ENCODE assay signal across 8 cellular contexts in genomic region chr6:25014806-25015560, GRCh38.
A peak's percentile ranks its signal among the peaks of the same experiment; 100 is the strongest.
DNase-seq lines count a peak whose midpoint lies in the region; ATAC-seq and TF ChIP-seq lines count a peak whose summit lies in the region.

No MANE protein-coding gene starts in this region.

- peak; percentile 89 for ATAC-seq in activated CD4-positive, alpha-beta T cell treated with anti-CD3 and anti-CD28 coated beads for 36 hours
- ATAC-seq in T-helper 17 cell (peak; percentile 91), GM18517 (IDR thresholded peaks at IDR 0.05; ENCODE audit: unreplicated experiment) (no peak)

- peak overlapping the region; percentile 49 for H3K4me3 Mint-ChIP-seq in activated CD4-positive, alpha-beta T cell treated with anti-CD3 and anti-CD28 coated beads for 36 hours
- H3K4me3 Mint-ChIP-seq in T-helper 17 cell: peak overlapping the region; percentile 82

- 36% methylated on average over 11 of the region's 11 CpGs for WGBS in smooth muscle cell (ENCODE audit: low lambda C conversion rate)

- DNase-seq in activated CD4-positive, alpha-beta T cell treated with anti-CD3 and anti-CD28 coated beads for 36 hours: peak; percentile 67
- DNase-seq in activated CD4-positive, alpha-beta T cell treated with anti-CD3 and anti-CD28 coated beads, Interleukin-2, amount 50 U/mL, for 4 hours: no peak
- DNase-seq in T-helper 17 cell (peak in 1 of 3 donors; percentile 33), fibroblast of pulmonary artery (ENCODE audit: low read depth) (peak; percentile 90), smooth muscle cell (lab: John Stamatoyannopoulos, UW; ENCODE audit: unreplicated experiment) (no peak), C1 segment of cervical spinal cord (lab: John Stamatoyannopoulos, UW) (no peak)
- no peak for DNase-seq in stimulated activated CD8-positive, alpha-beta memory T cell treated with anti-CD3 and anti-CD28 coated beads, Interleukin-4, amount 100 ng/mL, for 48 hours

- H3F3A ChIP-seq in smooth muscle cell (ENCODE audit: low read depth): peaks cover 10% of the 10 kb centered on the region

- no peaks in the 10 kb centered on the region for H3K79me2 ChIP-seq in smooth muscle cell (ENCODE audit: low read depth)

- no peaks in the 10 kb centered on the region for H3K36me3 ChIP-seq in smooth muscle cell (ENCODE audit: low read depth)

- H3K27ac Mint-ChIP-seq in activated CD4-positive, alpha-beta T cell treated with anti-CD3 and anti-CD28 coated beads for 36 hours: peak overlapping the region; percentile 73
- H3K27ac Mint-ChIP-seq in T-helper 17 cell: peak overlapping the region; percentile 98

- POLR2A ChIA-PET in activated CD4-positive, alpha-beta T cell treated with anti-CD3 and anti-CD28 coated beads for 36 hours (lab: Charles Lee): interaction anchor here (0.6 to 1.0 kb wide), 4 partner anchors 11 to 925 kb away, joined by 3 to 5 read pairs (median 4); no protein-coding TSS in a partner anchor

- H4K20me1 ChIP-seq in smooth muscle cell (ENCODE audit: low read depth): no peaks in the 10 kb centered on the region

- CTCF ChIA-PET in activated CD4-positive, alpha-beta T cell treated with anti-CD3 and anti-CD28 coated beads for 36 hours (lab: Charles Lee): interaction anchor here (0.7 to 5.6 kb wide), 17 partner anchors 12 to 434 kb away, joined by 3 to 37 read pairs (median 4); partner anchors contain the start of gene GMNN

- H3K36me3 Mint-ChIP-seq in activated CD4-positive, alpha-beta T cell treated with anti-CD3 and anti-CD28 coated beads for 36 hours (ENCODE audit: low read depth): no peaks in the 10 kb centered on the region
- H3K36me3 Mint-ChIP-seq in T-helper 17 cell (ENCODE audit: low read depth): no peaks in the 10 kb centered on the region

- no peaks in the 10 kb centered on the region for H3K9me3 Mint-ChIP-seq in activated CD4-positive, alpha-beta T cell treated with anti-CD3 and anti-CD28 coated beads for 36 hours (ENCODE audit: low read depth)

- H2AFZ ChIP-seq in smooth muscle cell (ENCODE audit: low read depth): peak overlapping the region; percentile 47

- peak overlapping the region; percentile 30 for H3K4me2 ChIP-seq in smooth muscle cell

- intact Hi-C loops in activated CD4-positive, alpha-beta T cell treated with anti-CD3 and anti-CD28 coated beads for 36 hours (cut with DNase I, micrococcal nuclease): loop anchor here (1.0 to 5.0 kb wide), 5 partner anchors 79 to 318 kb away; partner anchors contain the start of gene C6orf62 (in 1 of the 2)

- TF ChIP-seq CTCF in fibroblast of pulmonary artery (IDR thresholded peaks at IDR 0.05; ENCODE audit: low read length, missing control alignments) (no peak), smooth muscle cell (IDR thresholded peaks at IDR 0.05; ENCODE audit: borderline replicate concordance, insufficient read depth, poor library complexity, severe bottlenecking) (no peak)

- H3K4me1 Mint-ChIP-seq in activated CD4-positive, alpha-beta T cell treated with anti-CD3 and anti-CD28 coated beads for 36 hours: peaks cover 68% of the 10 kb centered on the region
- peaks cover 42% of the 10 kb centered on the region for H3K4me1 Mint-ChIP-seq in T-helper 17 cell

- H3K9ac ChIP-seq in smooth muscle cell (ENCODE audit: low read depth): peak overlapping the region; percentile 60

- peak overlapping the region; percentile 88 for H3K27ac ChIP-seq in smooth muscle cell (ENCODE audit: low read depth)

- no peaks in the 10 kb centered on the region for H3K27me3 ChIP-seq in smooth muscle cell (ENCODE audit: low read depth)

- no peak overlapping the region for H3K4me3 ChIP-seq in fibroblast of pulmonary artery (replicated peaks; ENCODE audit: low read depth, low read length)
- no peak overlapping the region for H3K4me3 ChIP-seq in smooth muscle cell

- peaks cover 9% of the 10 kb centered on the region for H3K4me1 ChIP-seq in smooth muscle cell (ENCODE audit: low read depth)

- H3K27me3 Mint-ChIP-seq in activated CD4-positive, alpha-beta T cell treated with anti-CD3 and anti-CD28 coated beads for 36 hours: no peaks in the 10 kb centered on the region
- H3K27me3 Mint-ChIP-seq in T-helper 17 cell: no peaks in the 10 kb centered on the region

- H3K9me3 ChIP-seq in T-helper 17 cell (ENCODE audit: control insufficient read depth, low read length, poor library complexity, severe bottlenecking) (no peaks in the 10 kb centered on the region), smooth muscle cell (replicated peaks; ENCODE audit: low read depth) (no peaks in the 10 kb centered on the region)

Comparison
In these comparisons a context has a peak if more than half of its experiments do, and no peak if none do; other contexts are left out.
1. DNase-seq: peak in activated CD4-positive, alpha-beta T cell treated with anti-CD3 and anti-CD28 coated beads for 36 hours (single experiment) and fibroblast of pulmonary artery (single experiment); none in activated CD4-positive, alpha-beta T cell treated with anti-CD3 and anti-CD28 coated beads, Interleukin-2, amount 50 U/mL, for 4 hours (0 of 2), smooth muscle cell (single experiment), C1 segment of cervical spinal cord (0 of 14) and stimulated activated CD8-positive, alpha-beta memory T cell treated with anti-CD3 and anti-CD28 coated beads, Interleukin-4, amount 100 ng/mL, for 48 hours (single experiment).